Comparison of ENCODE assay signal across 14 cellular contexts in the genomic region with DNA sequence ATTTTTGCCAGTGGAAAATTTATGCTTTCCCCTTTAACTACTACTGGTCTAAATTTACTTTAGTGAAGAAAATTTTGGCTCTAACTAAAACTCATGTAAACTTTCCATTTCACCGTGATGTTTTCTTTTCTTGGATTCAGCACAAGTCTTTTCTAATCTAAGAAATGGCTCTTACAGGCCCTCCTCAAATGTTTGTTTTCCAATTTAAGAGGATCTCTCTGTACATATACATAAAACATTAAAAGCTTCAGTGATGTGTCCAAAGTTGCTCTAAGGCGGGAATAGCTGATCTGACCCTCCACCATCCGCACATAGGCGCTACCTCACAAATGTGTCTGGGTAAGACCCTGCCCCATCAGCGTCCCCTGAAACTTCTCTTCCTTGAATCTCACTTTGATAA.
"Had no signal": no experiment of that assay in that cellular context is flagged by ENCODE, and none has a peak within 500 bp of the region (broad histone marks: within the 10 kb centered on the region; RNA-seq: fewer than 3 reads in every experiment).

No MANE protein-coding gene starts in this region.

- H3K27me3 Mint-ChIP-seq: dendritic cell treated with granulocyte-macrophage colony-stimulating factor and Interleukin-4, amounts not matched to agents 40 ng/mL and 50 ng/mL, for 4 days had no signal

- H3K4me1 ChIP-seq: SJCRH30 had no signal

- DNase-seq: activated CD4-positive, alpha-beta T cell treated with anti-CD3 and anti-CD28 coated beads for 48 hours; activated CD8-positive, alpha-beta memory T cell treated with anti-CD3 and anti-CD28 coated beads for 24 hours; activated naive CD4-positive, alpha-beta T cell treated with anti-CD3 and anti-CD28 coated beads, Interleukin-2, amount 10 ng/mL, durations not matched to agents 7 days and 5 days; adrenal gland; body of pancreas; left ventricle myocardium superior; mesendoderm; right cardiac atrium; SJCRH30; upper lobe of left lung; WERI-Rb-1 had no signal

- H3K36me3 Mint-ChIP-seq: activated naive CD4-positive, alpha-beta T cell treated with anti-CD3 and anti-CD28 coated beads, Interleukin-2, amount 10 ng/mL, durations not matched to agents 7 days and 5 days; stimulated activated effector memory CD8-positive, alpha-beta T cell treated with anti-CD3 and anti-CD28 coated beads, Interleukin-12 subunit alpha, Interleukin-12 subunit beta, amount 100 ng/mL, for 72 hours had no signal

- H3K27me3 ChIP-seq: adrenal gland, body of pancreas, SJCRH30, upper lobe of left lung had no signal

- H3K4me3 ChIP-seq: adrenal gland, body of pancreas, SJCRH30, upper lobe of left lung had no signal

- H3K4me3 Mint-ChIP-seq: activated naive CD4-positive, alpha-beta T cell treated with anti-CD3 and anti-CD28 coated beads, Interleukin-2, amount 10 ng/mL, durations not matched to agents 7 days and 5 days; central memory CD8-positive, alpha-beta T cell; dendritic cell treated with granulocyte-macrophage colony-stimulating factor and Interleukin-4, amounts not matched to agents 40 ng/mL and 50 ng/mL, for 4 days; stimulated activated effector memory CD8-positive, alpha-beta T cell treated with anti-CD3 and anti-CD28 coated beads, Interleukin-12 subunit alpha, Interleukin-12 subunit beta, amount 100 ng/mL, for 72 hours had no signal

- H3K9me3 Mint-ChIP-seq: activated naive CD4-positive, alpha-beta T cell treated with anti-CD3 and anti-CD28 coated beads, Interleukin-2, amount 10 ng/mL, durations not matched to agents 7 days and 5 days; central memory CD8-positive, alpha-beta T cell; dendritic cell treated with granulocyte-macrophage colony-stimulating factor and Interleukin-4, amounts not matched to agents 40 ng/mL and 50 ng/mL, for 4 days; stimulated activated effector memory CD8-positive, alpha-beta T cell treated with anti-CD3 and anti-CD28 coated beads, Interleukin-12 subunit alpha, Interleukin-12 subunit beta, amount 100 ng/mL, for 72 hours had no signal

- H3K9me3 ChIP-seq: adrenal gland, body of pancreas, SJCRH30, upper lobe of left lung had no signal

- H3K36me3 ChIP-seq: adrenal gland, SJCRH30, upper lobe of left lung, WERI-Rb-1 had no signal

- ATAC-seq: body of pancreas; left ventricle myocardium superior; right cardiac atrium; stimulated activated effector memory CD8-positive, alpha-beta T cell treated with anti-CD3 and anti-CD28 coated beads, Interleukin-12 subunit alpha, Interleukin-12 subunit beta, amount 100 ng/mL, for 72 hours had no signal

- H3K27ac ChIP-seq: body of pancreas, SJCRH30, WERI-Rb-1 had no signal

- H3K27ac Mint-ChIP-seq: activated naive CD4-positive, alpha-beta T cell treated with anti-CD3 and anti-CD28 coated beads, Interleukin-2, amount 10 ng/mL, durations not matched to agents 7 days and 5 days; dendritic cell treated with granulocyte-macrophage colony-stimulating factor and Interleukin-4, amounts not matched to agents 40 ng/mL and 50 ng/mL, for 4 days; stimulated activated effector memory CD8-positive, alpha-beta T cell treated with anti-CD3 and anti-CD28 coated beads, Interleukin-12 subunit alpha, Interleukin-12 subunit beta, amount 100 ng/mL, for 72 hours had no signal
